ENCODE assay signal across 12 cellular contexts in the genomic region with DNA sequence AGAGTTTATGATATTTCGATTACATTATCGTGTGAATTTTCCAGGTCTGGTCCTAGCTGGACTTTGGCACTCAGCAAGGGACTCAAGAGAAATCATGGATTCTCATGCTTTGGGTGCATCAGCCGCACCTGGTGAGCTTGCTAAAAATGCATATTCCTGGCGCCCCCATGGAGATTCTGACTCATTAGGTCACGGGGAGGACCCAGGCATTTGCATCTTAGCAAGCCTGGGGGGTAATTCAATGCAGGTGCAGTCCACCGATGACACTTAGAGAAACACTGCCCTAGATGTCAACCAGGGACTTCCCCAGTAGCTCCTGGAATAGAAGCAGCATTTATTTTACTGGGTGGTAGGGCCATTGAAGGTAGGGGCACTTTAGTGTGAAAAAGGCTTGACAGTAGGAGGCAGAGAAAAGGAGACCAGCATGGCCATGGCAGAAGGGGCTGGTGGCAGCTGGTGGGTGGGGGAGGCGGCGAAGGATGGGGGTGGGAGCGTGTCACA.
DNase-seq lines count a peak whose midpoint lies in the region; ATAC-seq and TF ChIP-seq lines count a peak whose summit lies in the region.
"Had no signal": no experiment of that assay in that cellular context is flagged by ENCODE, and none has a peak within 500 bp of the region (broad histone marks: within the 10 kb centered on the region; RNA-seq: fewer than 3 reads in every experiment).

No MANE protein-coding gene starts in this region.

- H3K9me3 Mint-ChIP-seq in central memory CD8-positive, alpha-beta T cell, result no peaks in the 10 kb centered on the region

- ATAC-seq in GM19395 (IDR thresholded peaks at IDR 0.05; ENCODE audit: unreplicated experiment) (peak; percentile 72), HG03066 (IDR thresholded peaks at IDR 0.05; ENCODE audit: low read depth, unreplicated experiment) (peak; percentile 71)
- ATAC-seq in central memory CD8-positive, alpha-beta T cell (replicated peaks; ENCODE audit: extremely low read depth, poor library complexity, severe bottlenecking), result no peak
- ATAC-seq: activated T-helper 17 cell treated with anti-CD3 and anti-CD28 coated beads, Interleukin-2, amount 50 U/mL, for 72 hours; gastroesophageal sphincter; right cardiac atrium had no signal

- peak overlapping the region; percentile 66 for H3K27ac Mint-ChIP-seq in central memory CD8-positive, alpha-beta T cell (ENCODE audit: low read depth)

- DNase-seq in GM13977 (ENCODE audit: low spot score) (peak; percentile 81), HEK293T (ENCODE audit: extremely low spot score) (no peak), SW 1271 (lab: John Stamatoyannopoulos, UW) (no peak), ACHN (no peak), NCI-H2196 treated with DMSO at 0.1 percent for 48 hours (lab: John Stamatoyannopoulos, UW; ENCODE audit: unreplicated experiment) (no peak)
- no peak for DNase-seq in central memory CD8-positive, alpha-beta T cell (ENCODE audit: low spot score in 2 of 2)
- DNase-seq: NCI-H748 treated with DMSO at 0.1 percent for 48 hours had no signal

- no peak for TF ChIP-seq CTCF in GM13977 (IDR thresholded peaks at IDR 0.05; ENCODE audit: extremely low read depth, insufficient read depth, missing control alignments)

- no peaks in the 10 kb centered on the region for H3K27me3 Mint-ChIP-seq in central memory CD8-positive, alpha-beta T cell
- H3K27me3 Mint-ChIP-seq: activated T-helper 17 cell treated with anti-CD3 and anti-CD28 coated beads, Interleukin-2, amount 50 U/mL, for 72 hours had no signal

- in situ Hi-C loops in GM13977 (cut with MboI; ENCODE audit: low pct_unique_long_range_greater_than_20kb, low sequenced_read_pairs, unreplicated experiment), result no loop called here
- in situ Hi-C loops in ACHN (cut with HindIII; ENCODE audit: low pct_ligation_motif_present, low pct_unique_long_range_greater_than_20kb, low sequenced_read_pairs), result no loop called here

- H3K4me1 Mint-ChIP-seq in central memory CD8-positive, alpha-beta T cell, result peaks cover 65% of the 10 kb centered on the region

- no peaks in the 10 kb centered on the region for H3K36me3 Mint-ChIP-seq in central memory CD8-positive, alpha-beta T cell (ENCODE audit: insufficient read depth)

- CTCF ChIA-PET in HEK293T (lab: Yijun Ruan, JAX), result interaction anchor here (0.6 kb wide), 1 partner anchor 21 kb away, joined by 3 read pairs; no protein-coding TSS in a partner anchor

- POLR2A ChIA-PET in HEK293T (lab: Yijun Ruan, JAX), result no interaction called here

- H3K4me3 Mint-ChIP-seq in central memory CD8-positive, alpha-beta T cell, result no peak overlapping the region

TF ChIP-seq in HEK293T, 16 proteins besides CTCF, POLR2A, EP300 and RAD21:
- no peak for TF ChIP-seq NFRKB (IDR thresholded peaks at IDR 0.05)
- no peak for TF ChIP-seq SP1 (IDR thresholded peaks at IDR 0.05)
- no peak for TF ChIP-seq FOXK2 (IDR thresholded peaks at IDR 0.05)
- TF ChIP-seq ELF4 (IDR thresholded peaks at IDR 0.05), result no peak
- TF ChIP-seq ZNF384 (IDR thresholded peaks at IDR 0.05), result no peak
